Comparison of ENCODE assay signal across 21 cellular contexts in the genomic region with DNA sequence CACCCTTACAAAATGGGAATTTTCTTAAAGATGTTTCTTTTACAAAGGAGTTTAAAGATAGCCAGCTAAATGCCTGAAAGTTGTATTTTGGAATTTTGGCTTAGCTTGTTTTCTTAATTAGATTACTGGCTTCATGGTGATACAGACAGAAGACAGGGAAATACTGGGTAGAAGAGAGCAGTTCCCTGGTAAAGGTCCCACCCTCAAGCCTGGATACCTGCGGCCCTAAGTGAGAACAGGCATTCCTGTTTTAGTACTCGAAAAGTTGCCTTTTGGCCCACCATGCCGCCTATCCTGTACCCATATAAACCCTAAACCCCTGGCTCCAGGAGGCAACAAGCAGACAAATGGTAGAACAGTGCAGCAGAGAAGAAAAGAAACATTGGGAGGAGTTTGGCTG. TPM values are rescaled to one million over a fixed set of nuclear protein-coding genes. Genes with fewer than 3 reads are reported as not detected.
A peak's percentile ranks its signal among the peaks of the same experiment; 100 is the strongest.
DNase-seq lines count a peak whose midpoint lies in the region; ATAC-seq, FAIRE-seq and TF ChIP-seq lines count a peak whose summit lies in the region.
"Had no signal": no experiment of that assay in that cellular context is flagged by ENCODE, and none has a peak within 500 bp of the region (broad histone marks: within the 10 kb centered on the region; RNA-seq: fewer than 3 reads in every experiment).

No MANE protein-coding gene starts in this region.

- FAIRE-seq in urothelium cell line (lab: Jason Lieb, UNC) = peak; percentile 5
- FAIRE-seq: A204.1, G401.6, GM12892 had no signal

- peaks cover 27% of the 10 kb centered on the region for H3K9me3 Mint-ChIP-seq in WTC11

- H3K4me1 Mint-ChIP-seq in WTC11 = peaks cover 45% of the 10 kb centered on the region
- H3K4me1 Mint-ChIP-seq: CD4-positive, alpha-beta memory T cell had no signal

- TF ChIP-seq CTCF in WTC11 (IDR thresholded peaks at IDR 0.05) (no peak), right lobe of liver (IDR thresholded peaks at IDR 0.05) (no peak)

- peaks cover 3% of the 10 kb centered on the region for H3K9me3 ChIP-seq in iPS-18a (ENCODE audit: control insufficient read depth, low read depth, low read length)
- H3K9me3 ChIP-seq in right lobe of liver = no peaks in the 10 kb centered on the region
- H3K9me3 ChIP-seq: BE2C had no signal

- H3K27ac Mint-ChIP-seq in WTC11 = no peak overlapping the region
- H3K27ac Mint-ChIP-seq: HFFc6 had no signal

- H3K36me3 Mint-ChIP-seq in WTC11 = peaks cover 23% of the 10 kb centered on the region

- no peaks in the 10 kb centered on the region; the same call in 1 of the 2 replicates for H3K27me3 Mint-ChIP-seq in WTC11 (ENCODE audit: low read depth)
- H3K27me3 Mint-ChIP-seq: CD4-positive, alpha-beta memory T cell had no signal

- peak overlapping the region; percentile 17 for H3K27ac ChIP-seq in iPS-18a (ENCODE audit: low read length)
- no peak overlapping the region for H3K27ac ChIP-seq in right lobe of liver
- H3K27ac ChIP-seq: BLaER1 treated with 17β-estradiol and CSF1 and Interleukin-3, amounts not matched to agents 10 nM and 100 nM had no signal

- TF ChIP-seq POLR2A in right lobe of liver (IDR thresholded peaks at IDR 0.05) = no peak

- H3K4me3 ChIP-seq in iPS-18a (ENCODE audit: low read length) (no peak overlapping the region), right lobe of liver (no peak overlapping the region)
- H3K4me3 ChIP-seq: BLaER1 treated with 17β-estradiol and CSF1 and Interleukin-3, amounts not matched to agents 10 nM and 100 nM; HAP-1 had no signal

- H3K4me1 ChIP-seq in iPS-18a (ENCODE audit: control insufficient read depth, low read depth, low read length) (peaks cover 14% of the 10 kb centered on the region), right lobe of liver (peaks cover 0 to 18% (median 4%) of the 10 kb centered on the region in 4 donors)
- H3K4me1 ChIP-seq: BE2C; BLaER1 treated with 17β-estradiol and CSF1 and Interleukin-3, amounts not matched to agents 10 nM and 100 nM had no signal

- no peaks in the 10 kb centered on the region for H3K27me3 ChIP-seq in iPS-18a (ENCODE audit: control insufficient read depth, insufficient read depth, low read length)
- H3K27me3 ChIP-seq in right lobe of liver = no peaks in the 10 kb centered on the region
- H3K27me3 ChIP-seq: BE2C; BLaER1 treated with 17β-estradiol and CSF1 and Interleukin-3, amounts not matched to agents 10 nM and 100 nM had no signal

- H3K36me3 ChIP-seq in iPS-18a (ENCODE audit: control insufficient read depth, low read depth, low read length) (no peaks in the 10 kb centered on the region), right lobe of liver (no peaks in the 10 kb centered on the region)
- H3K36me3 ChIP-seq: BE2C, HAP-1 had no signal

- no peak for DNase-seq in WTC11 (ENCODE audit: low spot score)
- no peak for DNase-seq in right lobe of liver
- DNase-seq in urothelium cell line (ENCODE audit: low spot score) = no peak
- no peak for DNase-seq in OCI-M1 (lab: John Stamatoyannopoulos, UW)
- DNase-seq in activated CD8-positive, alpha-beta memory T cell treated with anti-CD3 and anti-CD28 coated beads for 24 hours = no peak
- DNase-seq in G401 (ENCODE audit: low spot score) = no peak
- DNase-seq in C1 segment of cervical spinal cord (lab: John Stamatoyannopoulos, UW) = no peak
- DNase-seq: AML-193; BE2C; Calu3; CD4-positive, alpha-beta memory T cell; COR-L47; DMS53; DMS79 treated with DMSO at 0.1 percent for 48 hours; HFFc6 had no signal

- peak; percentile 54 for ATAC-seq in WTC11
- ATAC-seq in right lobe of liver = peak in 3 of 4 donors; percentile 15 to 48 (median 37)

- intact Hi-C loops in right lobe of liver (cut with DNase I) = no loop called here

- 90% methylated on average over 2 of the region's 3 CpGs for WGBS in right lobe of liver (ENCODE audit: insufficient coverage, low coverage, low lambda C conversion rate, missing lambda C conversion rate)

- POLR2A ChIA-PET in WTC11 (lab: Charles Lee) = no interaction called here

- CTCF ChIA-PET in WTC11 (lab: Charles Lee) = interaction anchor here (0.9 to 2.1 kb wide), 3 partner anchors 18 to 301 kb away, joined by 3 to 11 read pairs (median 6); no protein-coding TSS in a partner anchor

- no peak overlapping the region for H3K9ac ChIP-seq in iPS-18a (ENCODE audit: low read length)
- H3K9ac ChIP-seq: BLaER1 treated with 17β-estradiol and CSF1 and Interleukin-3, amounts not matched to agents 10 nM and 100 nM had no signal

- H3K4me3 Mint-ChIP-seq in WTC11 = no peak overlapping the region
- H3K4me3 Mint-ChIP-seq: CD4-positive, alpha-beta memory T cell; HFFc6 had no signal

- in situ Hi-C loops in G401 (cut with HindIII; ENCODE audit: low sequenced_read_pairs) = no loop called here

TF ChIP-seq in WTC11, 78 proteins besides CTCF, POLR2A, EP300 and RAD21:
- TF ChIP-seq, protein P1, sequence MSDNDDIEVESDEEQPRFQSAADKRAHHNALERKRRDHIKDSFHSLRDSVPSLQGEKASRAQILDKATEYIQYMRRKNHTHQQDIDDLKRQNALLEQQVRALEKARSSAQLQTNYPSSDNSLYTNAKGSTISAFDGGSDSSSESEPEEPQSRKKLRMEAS (CRISPR knock-in tag; IDR thresholded peaks at IDR 0.05) = no peak
- no peak for TF ChIP-seq NFATC4 (CRISPR knock-in tag; IDR thresholded peaks at IDR 0.05)
- no peak for TF ChIP-seq ATF1 (CRISPR knock-in tag; IDR thresholded peaks at IDR 0.05)
- TF ChIP-seq ZNF396 (CRISPR knock-in tag; IDR thresholded peaks at IDR 0.05; ENCODE audit: borderline replicate concordance) = no peak
- no peak for TF ChIP-seq NFYB (CRISPR knock-in tag; conservative IDR thresholded peaks at IDR 0.05; ENCODE audit: low read depth)

RNA-seq across cellular contexts. Expression of gene SETMAR, which starts 29.4 kb away (rescaled TPM):
- 11.6 to 15.0 TPM (median 14.7 TPM) in 3 replicates for total RNA-seq in WTC11 (2021)
- 1 to 10 TPM; 5.7 to 8.9 (median 7.0) TPM for total RNA-seq in right lobe of liver
- total RNA-seq in G401 (2014; rRNA removed; shearing (Covaris generic)) = 18.8 and 25.0 TPM in 2 replicates
